Comparison of ENCODE assay signal across 8 cellular contexts in the genomic region with DNA sequence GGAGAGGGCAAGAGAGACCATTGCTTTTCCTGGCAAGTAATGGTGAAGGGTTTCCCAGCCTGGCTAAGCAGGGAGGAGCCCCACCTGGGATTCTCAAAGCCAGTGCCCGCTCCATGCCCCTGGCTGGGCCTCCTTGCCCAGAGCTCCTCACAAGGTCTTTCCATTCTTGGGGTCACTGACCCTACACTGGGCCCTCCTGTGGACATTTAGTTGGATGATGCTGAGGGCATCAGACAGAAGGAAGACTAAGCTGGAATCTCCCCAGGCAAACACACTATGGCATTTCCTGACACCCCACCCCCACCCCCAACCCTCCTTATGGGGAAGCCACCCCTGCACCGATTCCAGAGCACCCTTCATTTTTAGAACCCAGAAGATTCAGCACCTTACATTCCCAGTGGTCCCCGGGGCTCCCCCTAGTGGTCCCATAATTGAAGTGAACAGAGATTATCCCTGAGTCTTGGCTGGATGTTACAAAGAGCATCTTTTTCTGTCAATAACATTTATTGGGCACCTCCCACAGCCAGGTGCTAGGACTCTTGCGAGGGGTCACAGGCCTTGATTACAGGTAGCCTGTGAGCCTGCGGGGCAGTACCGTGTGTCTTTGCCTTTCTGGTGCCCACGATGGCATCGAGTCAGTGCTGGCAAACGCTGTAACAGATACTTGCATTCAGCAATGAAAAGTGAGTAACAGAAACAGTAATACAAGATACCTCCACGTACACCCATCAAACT.
DNase-seq lines count a peak whose midpoint lies in the region; ATAC-seq and TF ChIP-seq lines count a peak whose summit lies in the region.

No MANE protein-coding gene starts in this region.

- H3K36me3 ChIP-seq in A673 (ENCODE audit: insufficient read depth, low read length, poor library complexity, severe bottlenecking), result no peaks in the 10 kb centered on the region

- H3K27me3 ChIP-seq in A673 (replicated peaks; ENCODE audit: insufficient read depth, low read depth, low read length, poor library complexity), result no peaks in the 10 kb centered on the region

- H3K9me3 Mint-ChIP-seq in WTC11, result no peaks in the 10 kb centered on the region
- H3K9me3 Mint-ChIP-seq in nephron progenitor cell, result peaks cover 13% of the 10 kb centered on the region

- TF ChIP-seq CTCF in A673 (conservative IDR thresholded peaks at IDR 0.05; ENCODE audit: low read depth, low read length) (peak; percentile 88), GM12865 (IDR thresholded peaks at IDR 0.05; ENCODE audit: insufficient read depth, low read depth, low read length, missing control alignments) (peak; percentile 77), WTC11 (IDR thresholded peaks at IDR 0.05) (peak; percentile 59), nephron progenitor cell (IDR thresholded peaks at IDR 0.05) (peak; percentile 71)

- H3K27ac Mint-ChIP-seq in WTC11, result no peak overlapping the region
- H3K27ac Mint-ChIP-seq in nephron progenitor cell, result no peak overlapping the region

- ATAC-seq in WTC11 (peak; percentile 80), esophagus mucosa (peak; percentile 41), GM21528 (IDR thresholded peaks at IDR 0.05; ENCODE audit: low FRiP score, unreplicated experiment) (no peak)

- CTCF ChIA-PET in A673 (lab: Charles Lee) (no interaction called here), WTC11 (lab: Charles Lee) (interaction anchor here (1.0 to 6.9 kb wide), 9 partner anchors 8 to 57 kb away, joined by 3 to 69 read pairs (median 5); no protein-coding TSS in a partner anchor)

- H3K27me3 Mint-ChIP-seq in WTC11 (ENCODE audit: low read depth), result no peaks in the 10 kb centered on the region
- H3K27me3 Mint-ChIP-seq in nephron progenitor cell (ENCODE audit: low read depth, poor library complexity), result peaks cover 12% of the 10 kb centered on the region

- no TSS peak for BruUV-seq in A673 (replicated peaks; lab: Mats Ljungman, UMichigan)

- no peak overlapping the region for H3K27ac ChIP-seq in A673 (ENCODE audit: low read depth, low read length, poor library complexity, severe bottlenecking)

- DNase-seq in A673 (ENCODE audit: low spot score) (peak; percentile 72), GM12865 (ENCODE audit: low read depth) (peak; percentile 60), NCI-H1417 treated with DMSO at 0.1 percent for 48 hours (lab: John Stamatoyannopoulos, UW) (peak; percentile 7), WTC11 (ENCODE audit: low spot score) (peak; percentile 63), nephron progenitor cell (peak; percentile 68), ureter (ENCODE audit: low spot score) (peak; percentile 49)

- no peaks in the 10 kb centered on the region for H3K36me3 Mint-ChIP-seq in WTC11
- H3K36me3 Mint-ChIP-seq in nephron progenitor cell (ENCODE audit: low read depth), result peaks cover 4% of the 10 kb centered on the region

- intact Hi-C loops in A673 (cut with micrococcal nuclease; ENCODE audit: unreplicated experiment), result loop anchor here (5.0 kb wide), 2 partner anchors 887 to 902 kb away; no protein-coding TSS in a partner anchor

- H3K4me1 Mint-ChIP-seq in WTC11, result peaks cover 35% of the 10 kb centered on the region
- peaks cover 44% of the 10 kb centered on the region for H3K4me1 Mint-ChIP-seq in nephron progenitor cell

- H3K4me3 ChIP-seq in A673 (ENCODE audit: low read depth, low read length, poor library complexity, severe bottlenecking) (no peak overlapping the region), GM12865 (ENCODE audit: low read depth, low read length) (no peak overlapping the region)

- no peaks in the 10 kb centered on the region for H3K4me1 ChIP-seq in A673 (ENCODE audit: insufficient read depth, low read length, poor library complexity, severe bottlenecking)

- POLR2A ChIA-PET in A673 (lab: Charles Lee; ENCODE audit: low non-redundant PET) (no interaction called here), WTC11 (lab: Charles Lee) (no interaction called here)

- no peaks in the 10 kb centered on the region for H3K9me3 ChIP-seq in A673 (ENCODE audit: low read depth, low read length, poor library complexity, severe bottlenecking)

- H3K4me3 Mint-ChIP-seq in WTC11 (no peak overlapping the region), nephron progenitor cell (no peak overlapping the region)

TF ChIP-seq in WTC11, 78 proteins besides CTCF, POLR2A, EP300 and RAD21:
- no peak for TF ChIP-seq FOXJ3 (CRISPR knock-in tag; IDR thresholded peaks at IDR 0.05; ENCODE audit: borderline replicate concordance)
- TF ChIP-seq CBFB (CRISPR knock-in tag; IDR thresholded peaks at IDR 0.05; ENCODE audit: low read depth), result no peak
- no peak for TF ChIP-seq TCF7 (CRISPR knock-in tag; IDR thresholded peaks at IDR 0.05; ENCODE audit: low read depth)
- TF ChIP-seq, protein P1, sequence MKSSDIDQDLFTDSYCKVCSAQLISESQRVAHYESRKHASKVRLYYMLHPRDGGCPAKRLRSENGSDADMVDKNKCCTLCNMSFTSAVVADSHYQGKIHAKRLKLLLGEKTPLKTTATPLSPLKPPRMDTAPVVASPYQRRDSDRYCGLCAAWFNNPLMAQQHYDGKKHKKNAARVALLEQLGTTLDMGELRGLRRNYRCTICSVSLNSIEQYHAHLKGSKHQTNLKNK (CRISPR knock-in tag; IDR thresholded peaks at IDR 0.05), result no peak
- TF ChIP-seq, protein P2, sequence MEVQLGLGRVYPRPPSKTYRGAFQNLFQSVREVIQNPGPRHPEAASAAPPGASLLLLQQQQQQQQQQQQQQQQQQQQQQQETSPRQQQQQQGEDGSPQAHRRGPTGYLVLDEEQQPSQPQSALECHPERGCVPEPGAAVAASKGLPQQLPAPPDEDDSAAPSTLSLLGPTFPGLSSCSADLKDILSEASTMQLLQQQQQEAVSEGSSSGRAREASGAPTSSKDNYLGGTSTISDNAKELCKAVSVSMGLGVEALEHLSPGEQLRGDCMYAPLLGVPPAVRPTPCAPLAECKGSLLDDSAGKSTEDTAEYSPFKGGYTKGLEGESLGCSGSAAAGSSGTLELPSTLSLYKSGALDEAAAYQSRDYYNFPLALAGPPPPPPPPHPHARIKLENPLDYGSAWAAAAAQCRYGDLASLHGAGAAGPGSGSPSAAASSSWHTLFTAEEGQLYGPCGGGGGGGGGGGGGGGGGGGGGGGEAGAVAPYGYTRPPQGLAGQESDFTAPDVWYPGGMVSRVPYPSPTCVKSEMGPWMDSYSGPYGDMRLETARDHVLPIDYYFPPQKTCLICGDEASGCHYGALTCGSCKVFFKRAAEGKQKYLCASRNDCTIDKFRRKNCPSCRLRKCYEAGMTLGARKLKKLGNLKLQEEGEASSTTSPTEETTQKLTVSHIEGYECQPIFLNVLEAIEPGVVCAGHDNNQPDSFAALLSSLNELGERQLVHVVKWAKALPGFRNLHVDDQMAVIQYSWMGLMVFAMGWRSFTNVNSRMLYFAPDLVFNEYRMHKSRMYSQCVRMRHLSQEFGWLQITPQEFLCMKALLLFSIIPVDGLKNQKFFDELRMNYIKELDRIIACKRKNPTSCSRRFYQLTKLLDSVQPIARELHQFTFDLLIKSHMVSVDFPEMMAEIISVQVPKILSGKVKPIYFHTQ (CRISPR knock-in tag; IDR thresholded peaks at IDR 0.05), result no peak
- no peak for TF ChIP-seq ATF1 (CRISPR knock-in tag; IDR thresholded peaks at IDR 0.05)

Comparison
In these comparisons a context has a peak if more than half of its experiments do, and no peak if none do; other contexts are left out.
1. DNase-seq: peak in every context shown above with its lines; median percentile 72 in A673; 68 in nephron progenitor cell; 63 in WTC11; 60 in GM12865; 49 in ureter; 7 in NCI-H1417 treated with DMSO at 0.1 percent for 48 hours.